ENCODE assay signal across 28 cellular contexts in genomic region chr3:89332311-89333159, GRCh38.
DNase-seq lines count a peak whose midpoint lies in the region; ATAC-seq, FAIRE-seq and TF ChIP-seq lines count a peak whose summit lies in the region.
"Had no signal": no experiment of that assay in that cellular context is flagged by ENCODE, and none has a peak within 500 bp of the region (broad histone marks: within the 10 kb centered on the region; RNA-seq: fewer than 3 reads in every experiment).

No MANE protein-coding gene starts in this region.

- H3K4me3 ChIP-seq in GM23338 (peak overlapping the region; percentile 10; the same call in 1 of the 2 replicates), H1 (ENCODE audit: extremely low read depth in 1 of 4, insufficient read depth in 2 of 4, low read depth in 3 of 4, low read length in 4 of 4) (peak overlapping the region in 1 of 4 experiments; percentile 22; a peak in 1 of 8 replicates), mesodermal cell (ENCODE audit: extremely low read depth, insufficient read depth, low read length, poor library complexity, severe bottlenecking) (no peak overlapping the region), mesendoderm (ENCODE audit: low read length) (no peak overlapping the region)
- H3K4me3 ChIP-seq: PC-9, right atrium auricular region had no signal

- no peak overlapping the region for H3K14ac ChIP-seq in H1 (ENCODE audit: insufficient read length)

- H2BK12ac ChIP-seq in H1 (ENCODE audit: low read depth, low read length): peak overlapping the region; percentile 3; the same call in 1 of the 2 replicates

- H2AK5ac ChIP-seq in H1 (ENCODE audit: low read depth, low read length): no peak overlapping the region
- H2AK5ac ChIP-seq in mesendoderm (ENCODE audit: low read length): no peak overlapping the region

- H3K36me3 ChIP-seq in GM23338 (ENCODE audit: insufficient read depth): no peaks in the 10 kb centered on the region
- no peaks in the 10 kb centered on the region for H3K36me3 ChIP-seq in H1 (ENCODE audit: control insufficient read depth in 2 of 4, insufficient read depth in 4 of 4, low read length in 3 of 4)
- no peaks in the 10 kb centered on the region for H3K36me3 ChIP-seq in mesodermal cell (ENCODE audit: control insufficient read depth, insufficient read depth, low read length)
- no peaks in the 10 kb centered on the region for H3K36me3 ChIP-seq in mesendoderm (ENCODE audit: control insufficient read depth, insufficient read depth, low read length)
- H3K36me3 ChIP-seq: right atrium auricular region had no signal

- H3K27ac ChIP-seq in GM23338 (ENCODE audit: low read depth): peak overlapping the region; percentile 41
- no peak overlapping the region for H3K27ac ChIP-seq in H1 (ENCODE audit: low read depth, low read length)
- peak overlapping the region; percentile 57 for H3K27ac ChIP-seq in mesodermal cell (ENCODE audit: low read depth, low read length, severe bottlenecking)
- H3K27ac ChIP-seq in mesendoderm (ENCODE audit: low read depth, low read length): no peak overlapping the region
- H3K27ac ChIP-seq: PC-9, right atrium auricular region had no signal

- no peak overlapping the region for H3K9ac ChIP-seq in H1 (replicated peaks in 1 of 4; ENCODE audit: extremely low read depth in 1 of 4, low read depth in 3 of 4, low read length in 3 of 4)
- no peak overlapping the region for H3K9ac ChIP-seq in mesendoderm (ENCODE audit: low read length)

- H2BK15ac ChIP-seq in H1 (ENCODE audit: low read length) (no peak overlapping the region), mesendoderm (replicated peaks; ENCODE audit: low read depth) (no peak overlapping the region)

- peak overlapping the region; percentile 66; the same call in 1 of the 2 replicates for H3K27ac Mint-ChIP-seq in GM23338
- H3K27ac Mint-ChIP-seq: activated B cell treated with CpG ODN at 0.5 μM for 24 hours; activated naive CD4-positive, alpha-beta T cell treated with anti-CD3 and anti-CD28 coated beads, Interleukin-2, amount 50 U/mL, for 24 hours; HFFc6; immature natural killer cell; memory B cell; naive B cell had no signal

- TF ChIP-seq RAD21 in H1 (IDR thresholded peaks at IDR 0.05 in 1 of 2, conservative IDR thresholded peaks at IDR 0.05 in 1 of 2; ENCODE audit: low read depth in 2 of 2, low read length in 2 of 2): no peak

- H3K23me2 ChIP-seq in H1 (ENCODE audit: low read depth, low read length): no peaks in the 10 kb centered on the region

- H3K36me3 Mint-ChIP-seq in GM23338 (ENCODE audit: low read depth): no peaks in the 10 kb centered on the region
- H3K36me3 Mint-ChIP-seq: activated naive CD4-positive, alpha-beta T cell treated with anti-CD3 and anti-CD28 coated beads, Interleukin-2, amount 50 U/mL, for 24 hours; memory B cell; naive B cell had no signal

- H4K5ac ChIP-seq in H1 (ENCODE audit: insufficient read length, low read depth, low read length) (no peak overlapping the region), mesendoderm (ENCODE audit: low read length) (no peak overlapping the region)

- H2BK20ac ChIP-seq in H1 (ENCODE audit: low read length): no peak overlapping the region

- no peak overlapping the region for H3K56ac ChIP-seq in H1 (replicated peaks; ENCODE audit: insufficient read length, low read depth, low read length)
- H3K56ac ChIP-seq in mesendoderm (ENCODE audit: low read length): no peak overlapping the region

- H3K9me3 ChIP-seq in H1 (ENCODE audit: insufficient read depth in 2 of 2, low read depth in 1 of 2, low read length in 1 of 2): no peaks in the 10 kb centered on the region
- no peaks in the 10 kb centered on the region for H3K9me3 ChIP-seq in mesodermal cell (ENCODE audit: control insufficient read depth, low read length)
- H3K9me3 ChIP-seq: right atrium auricular region had no signal

- no peak overlapping the region for H3K4me3 Mint-ChIP-seq in GM23338
- H3K4me3 Mint-ChIP-seq: activated B cell treated with CpG ODN at 0.5 μM for 24 hours; activated naive CD4-positive, alpha-beta T cell treated with anti-CD3 and anti-CD28 coated beads, Interleukin-2, amount 50 U/mL, for 24 hours; HFFc6; immature natural killer cell; memory B cell; naive B cell had no signal

- H2BK5ac ChIP-seq in H1 (ENCODE audit: low read depth, low read length) (0 out of 2 replicates have a peak overlapping the region, but pooled peaks have one; percentile 7), mesendoderm (ENCODE audit: low read length) (no peak overlapping the region)

- ATAC-seq in GM23338 (peak; percentile 86), SK-N-SH treated with all-trans-retinoic acid at 6 μM for 48 hours (no peak), GM18511 (IDR thresholded peaks at IDR 0.05; ENCODE audit: unreplicated experiment) (no peak)

- H3K4ac ChIP-seq in H1 (replicated peaks; ENCODE audit: insufficient read length, low read depth, low read length) (no peak overlapping the region), mesendoderm (ENCODE audit: low read depth, low read length) (no peak overlapping the region)

- H3K79me1 ChIP-seq in H1 (ENCODE audit: low read depth, low read length) (no peaks in the 10 kb centered on the region), mesendoderm (ENCODE audit: low read length) (no peaks in the 10 kb centered on the region)

- peaks cover 18% of the 10 kb centered on the region for H3K4me1 ChIP-seq in GM23338 (ENCODE audit: insufficient read depth)
- H3K4me1 ChIP-seq in H1 (replicated peaks in 1 of 4; ENCODE audit: control insufficient read depth in 3 of 4, insufficient read depth in 4 of 4, low read length in 3 of 4): peaks cover 2 to 12% (median 7%) of the 10 kb centered on the region in 4 experiments
- no peaks in the 10 kb centered on the region for H3K4me1 ChIP-seq in mesodermal cell (ENCODE audit: control insufficient read depth, insufficient read depth, low read length, poor library complexity, severe bottlenecking)
- H3K4me1 ChIP-seq in mesendoderm (ENCODE audit: control insufficient read depth, low read depth, low read length): no peaks in the 10 kb centered on the region
- H3K4me1 ChIP-seq: right atrium auricular region had no signal

- no peak for TF ChIP-seq EP300 in H1 (IDR thresholded peaks at IDR 0.05; ENCODE audit: borderline replicate concordance in 1 of 2, low read depth in 2 of 2, low read length in 2 of 2)

- H4K8ac ChIP-seq in H1 (ENCODE audit: extremely low read depth, insufficient read depth, low read length) (no peak overlapping the region), mesendoderm (ENCODE audit: low read depth, low read length) (no peak overlapping the region)

- H3K79me2 ChIP-seq in GM23338 (replicated peaks; ENCODE audit: insufficient read depth) (no peaks in the 10 kb centered on the region), H1 (ENCODE audit: control insufficient read depth in 1 of 2, insufficient read depth in 2 of 2, low read length in 2 of 2) (no peaks in the 10 kb centered on the region), mesendoderm (ENCODE audit: control insufficient read depth, insufficient read depth, low read length) (no peaks in the 10 kb centered on the region)

- H3K9me3 Mint-ChIP-seq in GM23338: no peaks in the 10 kb centered on the region
- H3K9me3 Mint-ChIP-seq: activated B cell treated with CpG ODN at 0.5 μM for 24 hours had no signal

- H2BK120ac ChIP-seq in H1 (replicated peaks; ENCODE audit: low read depth, low read length) (no peak overlapping the region), mesendoderm (ENCODE audit: low read depth, low read length) (no peak overlapping the region)

- CTCF ChIA-PET in H1 (lab: Charles Lee; ENCODE audit: partially characterized antibody): interaction anchor here (0.9 to 1.0 kb wide), 2 partner anchors 18 to 90 kb away, joined by 3 to 4 read pairs; no protein-coding TSS in a partner anchor

- H2AFZ ChIP-seq in GM23338 (no peak overlapping the region), H1 (ENCODE audit: low read length) (no peak overlapping the region)
- H2AFZ ChIP-seq: PC-9 had no signal

- no peak for TF ChIP-seq CTCF in GM23338 (conservative IDR thresholded peaks at IDR 0.05; ENCODE audit: low read depth in 2 of 2)
- TF ChIP-seq CTCF in H1 (IDR thresholded peaks at IDR 0.05; ENCODE audit: control extremely low read depth in 1 of 3, insufficient read depth in 1 of 3, low read depth in 1 of 3, low read length in 3 of 3): no peak

- no peak overlapping the region for H4K91ac ChIP-seq in H1 (replicated peaks; ENCODE audit: insufficient read length, low read length)

- WGBS in H1 (ENCODE audit: extremely low coverage in 1 of 2, insufficient coverage in 1 of 2, insufficient read length in 1 of 2, insufficient replicate concordance in 2 of 2, low coverage in 1 of 2, low lambda C conversion rate in 2 of 2, missing lambda C conversion rate in 1 of 2), 2 experiments: 23% methylated on average over 4 of the region's 4 CpGs; no CpG with 5 or more reads in 1 of the 2 experiments
- WGBS in mesodermal cell (ENCODE audit: insufficient coverage in 2 of 2), 2 experiments: 37 to 46% methylated on average over 3 of the region's 4 CpGs
- WGBS in mesendoderm (ENCODE audit: extremely low coverage, insufficient coverage, low lambda C conversion rate): no CpG with 5 or more reads among the region's 4 CpGs

- H3K9me2 ChIP-seq in GM23338 (ENCODE audit: insufficient read depth): no peaks in the 10 kb centered on the region

- no peak for TF ChIP-seq POLR2A in H1 (IDR thresholded peaks at IDR 0.05; ENCODE audit: control extremely low read depth in 1 of 2, low read depth in 2 of 2, low read length in 2 of 2)

- peak; percentile 67 for DNase-seq in GM23338 (ENCODE audit: low spot score)
- DNase-seq in NCI-H2081 (lab: John Stamatoyannopoulos, UW): peak; percentile 15 to 47
- DNase-seq in H1 (ENCODE audit: low read depth in 1 of 2, low spot score in 2 of 2): peak in 1 of 2 experiments; percentile 31
- DNase-seq in mesendoderm: no peak
- DNase-seq in T1000 (lab: John Stamatoyannopoulos, UW): no peak
- DNase-seq: activated B cell treated with CpG ODN at 0.5 μM for 24 hours; activated CD8-positive, alpha-beta memory T cell treated with anti-CD3 and anti-CD28 coated beads, Interleukin-2, amount 50 U/mL, for 4 hours; C1 segment of cervical spinal cord; central memory CD4-positive, alpha-beta T cell; HFFc6; immature natural killer cell; KBM-7; naive B cell; NCI-H1694; NCI-H226; PC-9; Right ventricle myocardium superior; stimulated activated CD4-positive, alpha-beta T cell treated with anti-CD3 and anti-CD28 coated beads, Interleukin-4, amount 100 ng/mL, for 24 hours; stimulated activated naive CD4-positive, alpha-beta T cell; SW 1271 had no signal

- H4K20me1 ChIP-seq in GM23338 (replicated peaks; ENCODE audit: insufficient read depth): no peaks in the 10 kb centered on the region
- no peaks in the 10 kb centered on the region for H4K20me1 ChIP-seq in H1 (replicated peaks in 1 of 2; ENCODE audit: control insufficient read depth in 1 of 2, insufficient read depth in 2 of 2, low read length in 2 of 2)

- H3K27me3 ChIP-seq in GM23338 (ENCODE audit: insufficient read depth): no peaks in the 10 kb centered on the region
- no peaks in the 10 kb centered on the region for H3K27me3 ChIP-seq in H1 (replicated peaks in 1 of 4; ENCODE audit: control insufficient read depth in 3 of 4, extremely low read depth in 1 of 4, insufficient read depth in 3 of 4, low read length in 3 of 4)
- no peaks in the 10 kb centered on the region for H3K27me3 ChIP-seq in mesendoderm (ENCODE audit: insufficient read depth, low read length, poor library complexity)
- H3K27me3 ChIP-seq: right atrium auricular region had no signal

- no peak overlapping the region for H3K23ac ChIP-seq in H1 (ENCODE audit: insufficient read length)
- no peak overlapping the region for H3K23ac ChIP-seq in mesendoderm (ENCODE audit: low read length)

- H3K4me2 ChIP-seq in GM23338: peak overlapping the region; percentile 40
- peak overlapping the region; percentile 38 to 44 for H3K4me2 ChIP-seq in H1 (ENCODE audit: insufficient read depth in 1 of 2, low read depth in 2 of 2, low read length in 2 of 2)
- no peak overlapping the region for H3K4me2 ChIP-seq in mesendoderm (ENCODE audit: low read length)
- H3K4me2 ChIP-seq: PC-9 had no signal

- no peaks in the 10 kb centered on the region for H3F3A ChIP-seq in GM23338 (replicated peaks; ENCODE audit: low read depth)

- POLR2A ChIA-PET in H1 (lab: Charles Lee; ENCODE audit: partially characterized antibody): no interaction called here

- no peaks in the 10 kb centered on the region for H3K27me3 Mint-ChIP-seq in GM23338 (ENCODE audit: insufficient read depth, low read depth, poor library complexity)
- H3K27me3 Mint-ChIP-seq: activated B cell treated with CpG ODN at 0.5 μM for 24 hours; activated naive CD4-positive, alpha-beta T cell treated with anti-CD3 and anti-CD28 coated beads, Interleukin-2, amount 50 U/mL, for 24 hours; memory B cell; naive B cell had no signal

- H3K18ac ChIP-seq in H1 (ENCODE audit: extremely low read depth, low read length) (no peak overlapping the region), mesendoderm (ENCODE audit: low read length) (no peak overlapping the region)

- peaks cover 34% of the 10 kb centered on the region for H3K4me1 Mint-ChIP-seq in GM23338
- H3K4me1 Mint-ChIP-seq: activated B cell treated with CpG ODN at 0.5 μM for 24 hours; activated naive CD4-positive, alpha-beta T cell treated with anti-CD3 and anti-CD28 coated beads, Interleukin-2, amount 50 U/mL, for 24 hours; immature natural killer cell; memory B cell; naive B cell had no signal

- peak; percentile 48 for FAIRE-seq in H1 (lab: Jason Lieb, UNC)
- FAIRE-seq: GM12892, urothelium cell line had no signal

Comparison
In these comparisons a context has a peak if more than half of its experiments do, and no peak if none do; other contexts are left out.
1. DNase-seq: peak in GM23338 (single experiment) and NCI-H2081 (2 of 2); none in mesendoderm (single experiment) and T1000 (single experiment).
2. H3K27ac ChIP-seq: peak in GM23338 (single experiment) and mesodermal cell (single experiment); none in H1 (single experiment) and mesendoderm (single experiment).